ENCODE assay signal across 8 cellular contexts in the genomic region with DNA sequence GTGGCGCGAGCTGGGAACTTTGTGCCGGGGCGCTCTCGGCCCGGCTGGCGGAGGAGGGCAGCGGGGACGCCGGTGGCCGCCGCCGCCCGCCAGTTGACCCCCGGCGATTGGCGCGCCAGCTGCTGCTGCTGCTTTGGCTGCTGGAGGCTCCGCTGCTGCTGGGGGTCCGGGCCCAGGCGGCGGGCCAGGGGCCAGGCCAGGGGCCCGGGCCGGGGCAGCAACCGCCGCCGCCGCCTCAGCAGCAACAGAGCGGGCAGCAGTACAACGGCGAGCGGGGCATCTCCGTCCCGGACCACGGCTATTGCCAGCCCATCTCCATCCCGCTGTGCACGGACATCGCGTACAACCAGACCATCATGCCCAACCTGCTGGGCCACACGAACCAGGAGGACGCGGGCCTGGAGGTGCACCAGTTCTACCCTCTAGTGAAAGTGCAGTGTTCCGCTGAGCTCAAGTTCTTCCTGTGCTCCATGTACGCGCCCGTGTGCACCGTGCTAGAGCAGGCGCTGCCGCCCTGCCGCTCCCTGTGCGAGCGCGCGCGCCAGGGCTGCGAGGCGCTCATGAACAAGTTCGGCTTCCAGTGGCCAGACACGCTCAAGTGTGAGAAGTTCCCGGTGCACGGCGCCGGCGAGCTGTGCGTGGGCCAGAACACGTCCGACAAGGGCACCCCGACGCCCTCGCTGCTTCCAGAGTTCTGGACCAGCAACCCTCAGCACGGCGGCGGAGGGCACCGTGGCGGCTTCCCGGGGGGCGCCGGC. TPM values are rescaled to one million over a fixed set of nuclear protein-coding genes. Genes with fewer than 3 reads are reported as not detected.
DNase-seq lines count a peak whose midpoint lies in the region; ATAC-seq and TF ChIP-seq lines count a peak whose summit lies in the region.

No MANE protein-coding gene starts in this region.

- no peaks in the 10 kb centered on the region for H3K9me3 ChIP-seq in MM.1S (replicated peaks; ENCODE audit: insufficient read depth, low read length)
- H3K9me3 ChIP-seq in mucosa of descending colon = no peaks in the 10 kb centered on the region
- no peaks in the 10 kb centered on the region for H3K9me3 ChIP-seq in upper lobe of left lung

- POLR2A ChIA-PET in T-cell (lab: Charles Lee) = no interaction called here

- H3K4me1 ChIP-seq in MM.1S (ENCODE audit: low read length) (peaks cover 6% of the 10 kb centered on the region; the same call in 1 of the 2 replicates), mucosa of descending colon (ENCODE audit: low read depth) (peaks cover 15% of the 10 kb centered on the region), upper lobe of left lung (peaks cover 18 to 34% (median 24%) of the 10 kb centered on the region in 4 donors)

- H3K9ac ChIP-seq in MM.1S (ENCODE audit: low read length) = peak overlapping the region; percentile 54; the same call in 1 of the 2 replicates

- H3K4me1 Mint-ChIP-seq in activated T-cell treated with anti-CD3 and anti-CD28 coated beads, Interleukin-2, amount 50 U/mL, for 4 hours (ENCODE audit: low read depth) = peaks cover 13% of the 10 kb centered on the region
- peaks cover 0 to 19% (median 11%) of the 10 kb centered on the region in 3 donors for H3K4me1 Mint-ChIP-seq in T-cell

- no peaks in the 10 kb centered on the region for H3K79me2 ChIP-seq in MM.1S (ENCODE audit: low read length)

- no peaks in the 10 kb centered on the region for H3F3A ChIP-seq in MM.1S (ENCODE audit: insufficient read depth, low read length)

- intact Hi-C loops in mucosa of descending colon (cut with DNase I, micrococcal nuclease) = loop anchor here in 1 of 2 donors (10.0 kb wide), 1 partner anchor 180 kb away; no protein-coding TSS in a partner anchor

- H2AFZ ChIP-seq in MM.1S (ENCODE audit: low read length) = peak overlapping the region; percentile 80

- no peaks in the 10 kb centered on the region for H3K36me3 ChIP-seq in MM.1S (replicated peaks; ENCODE audit: insufficient read depth, low read length)
- H3K36me3 ChIP-seq in mucosa of descending colon (ENCODE audit: low read depth) = no peaks in the 10 kb centered on the region
- no peaks in the 10 kb centered on the region for H3K36me3 ChIP-seq in upper lobe of left lung

- H3K27ac ChIP-seq in MM.1S (ENCODE audit: low read length) (peak overlapping the region; percentile 54; the same call in 1 of the 2 replicates), upper lobe of left lung (peak overlapping the region; percentile 91 to 98 (median 96))

- TF ChIP-seq CTCF in HFF-Myc (IDR thresholded peaks at IDR 0.05; ENCODE audit: low read depth, low read length, missing control alignments) = no peak
- TF ChIP-seq CTCF in MM.1S (IDR thresholded peaks at IDR 0.05; ENCODE audit: low read length) = no peak; the same call in 1 of the 2 replicates
- TF ChIP-seq CTCF in mucosa of descending colon (IDR thresholded peaks at IDR 0.05) = no peak
- TF ChIP-seq CTCF in upper lobe of left lung (IDR thresholded peaks at IDR 0.05) = no peak

- CTCF ChIA-PET in T-cell (lab: Charles Lee) = no interaction called here

- no peaks in the 10 kb centered on the region for H3K9me3 Mint-ChIP-seq in activated T-cell treated with anti-CD3 and anti-CD28 coated beads, Interleukin-2, amount 50 U/mL, for 4 hours
- H3K9me3 Mint-ChIP-seq in T-cell = no peaks in the 10 kb centered on the region

- WGBS in upper lobe of left lung, 2 donors = 3% methylated on average over 32 of the region's 78 CpGs; no CpG with 5 or more reads in 1 of the 2 donors

- peaks cover 45% of the 10 kb centered on the region for H3K27me3 Mint-ChIP-seq in activated T-cell treated with anti-CD3 and anti-CD28 coated beads, Interleukin-2, amount 50 U/mL, for 4 hours (ENCODE audit: low read depth)
- peaks cover 4 to 51% of the 10 kb centered on the region in 2 donors for H3K27me3 Mint-ChIP-seq in T-cell

- H3K4me2 ChIP-seq in MM.1S (ENCODE audit: low read depth, low read length) = peak overlapping the region; percentile 97

- no peak for TF ChIP-seq POLR2A in erythroblast (IDR thresholded peaks at IDR 0.05; ENCODE audit: low read length)
- TF ChIP-seq POLR2A in upper lobe of left lung (IDR thresholded peaks at IDR 0.05) = no peak

- H3K27me3 ChIP-seq in MM.1S (replicated peaks; ENCODE audit: insufficient read depth, low read length) (peaks cover 10% of the 10 kb centered on the region; the same call in 1 of the 2 replicates), upper lobe of left lung (no peaks in the 10 kb centered on the region)

- no peaks in the 10 kb centered on the region for H3K36me3 Mint-ChIP-seq in activated T-cell treated with anti-CD3 and anti-CD28 coated beads, Interleukin-2, amount 50 U/mL, for 4 hours (ENCODE audit: insufficient read depth)
- no peaks in the 10 kb centered on the region for H3K36me3 Mint-ChIP-seq in T-cell

- no peaks in the 10 kb centered on the region for H4K20me1 ChIP-seq in MM.1S (ENCODE audit: insufficient read depth, low read length)

- no peak overlapping the region for H3K27ac Mint-ChIP-seq in T-cell

- H3K4me3 ChIP-seq in HFF-Myc (replicated peaks; ENCODE audit: low read depth, low read length) = peak overlapping the region; percentile 61
- peak overlapping the region; percentile 82 for H3K4me3 ChIP-seq in MM.1S (ENCODE audit: low read length)
- peak overlapping the region; percentile 63 for H3K4me3 ChIP-seq in mucosa of descending colon
- H3K4me3 ChIP-seq in upper lobe of left lung = peak overlapping the region; percentile 79 to 93 (median 88)

- peak overlapping the region; percentile 66 for H3K4me3 Mint-ChIP-seq in activated T-cell treated with anti-CD3 and anti-CD28 coated beads, Interleukin-2, amount 50 U/mL, for 4 hours
- H3K4me3 Mint-ChIP-seq in T-cell = peak overlapping the region; percentile 72 to 89 (median 74)

- no peak for TF ChIP-seq EP300 in upper lobe of left lung (IDR thresholded peaks at IDR 0.05)

- H3K9me2 ChIP-seq in MM.1S (replicated peaks; ENCODE audit: insufficient read depth, low read length) = no peaks in the 10 kb centered on the region

- peak; percentile 28 to 44 for ATAC-seq in activated T-cell treated with anti-CD3 and anti-CD28 coated beads, Interleukin-2, amount 50 U/mL, for 4 hours
- ATAC-seq in T-cell (replicated peaks in 1 of 4) = peak; percentile 25 to 64 (median 45)
- peak; percentile 62 for ATAC-seq in mucosa of descending colon
- ATAC-seq in upper lobe of left lung (ENCODE audit: low FRiP score in 2 of 2) = peak; percentile 56 to 57

- DNase-seq in activated T-cell treated with anti-CD3 and anti-CD28 coated beads, Interleukin-2, amount 50 U/mL, for 4 hours = no peak
- DNase-seq in activated T-cell treated with anti-CD3 and anti-CD28 coated beads for 4 hours (no peak), HFF-Myc (ENCODE audit: extremely low read depth, low read depth) (no peak), MM.1S (peak; percentile 73), T-cell (peak in 4 of 34 experiments; percentile 4 to 21 (median 6)), erythroblast (lab: John Stamatoyannopoulos, UW) (peak; percentile 57 to 62), mucosa of descending colon (peak; percentile 59 to 75 (median 66)), upper lobe of left lung (peak; percentile 54 to 92)

RNA-seq across cellular contexts. Expression of a gene that starts 0.9 kb away (rescaled TPM):
- under 1 TPM; 0.22 to 0.56 (median 0.26) TPM for total RNA-seq in activated T-cell treated with anti-CD3 and anti-CD28 coated beads, Interleukin-2, amount 50 U/mL, for 4 hours
- total RNA-seq in T-cell (under 1 TPM; 0.07 to 0.47 (median 0.13) TPM), mucosa of descending colon (10 to 100 TPM in 1 of 3 donors, 1 to 10 TPM in 2; 7.3 to 15.3 (median 8.4) TPM), upper lobe of left lung (10 to 100 TPM in 5 of 6 donors, 1 to 10 TPM in 1; 6.3 to 25.8 (median 15.0) TPM)

Comparison
In these comparisons a context has a peak if more than half of its experiments do, and no peak if none do; other contexts are left out.
1. DNase-seq: peak in MM.1S (single experiment), erythroblast (2 of 2), mucosa of descending colon (3 of 3) and upper lobe of left lung (2 of 2); none in activated T-cell treated with anti-CD3 and anti-CD28 coated beads, Interleukin-2, amount 50 U/mL, for 4 hours (single experiment), activated T-cell treated with anti-CD3 and anti-CD28 coated beads for 4 hours (single experiment) and HFF-Myc (single experiment).
2. RNA of a gene that starts 0.9 kb away (total RNA-seq): 6.3 to 25.8 TPM in upper lobe of left lung and 7.3 to 15.3 TPM in mucosa of descending colon; 0.22 to 0.56 TPM in activated T-cell treated with anti-CD3 and anti-CD28 coated beads, Interleukin-2, amount 50 U/mL, for 4 hours and 0.07 to 0.47 TPM in T-cell; every median in the first group is over 4 times any median in the second.
3. Peak in every context shown above with its lines, with median percentiles within 50 percentile points of each other: ATAC-seq and H3K4me3 ChIP-seq.